Comparison of ENCODE assay signal across 19 cellular contexts in genomic region chr7:97025130-97025499, GRCh38. TPM values are rescaled to one million over a fixed set of nuclear protein-coding genes. Genes with fewer than 3 reads are reported as not detected.
DNase-seq lines count a peak whose midpoint lies in the region; ATAC-seq and TF ChIP-seq lines count a peak whose summit lies in the region.
"Had no signal": no experiment of that assay in that cellular context is flagged by ENCODE, and none has a peak within 500 bp of the region (broad histone marks: within the 10 kb centered on the region; RNA-seq: fewer than 3 reads in every experiment).

No MANE protein-coding gene starts in this region.

- H3K9ac ChIP-seq in iPS-20b (ENCODE audit: low read depth, low read length) (no peak overlapping the region), smooth muscle cell (ENCODE audit: low read depth) (no peak overlapping the region)

- H3K27ac ChIP-seq in VCaP (peak overlapping the region; percentile 66), iPS-20b (ENCODE audit: low read length) (no peak overlapping the region), smooth muscle cell (ENCODE audit: low read depth) (no peak overlapping the region)

- DNase-seq in DMS53 (lab: John Stamatoyannopoulos, UW) (peak; percentile 32), DMS53 treated with DMSO at 0.1 percent for 48 hours (lab: John Stamatoyannopoulos, UW; ENCODE audit: unreplicated experiment) (no peak), smooth muscle cell (lab: John Stamatoyannopoulos, UW; ENCODE audit: unreplicated experiment) (no peak)
- no peak for DNase-seq in stimulated activated CD4-positive, alpha-beta T cell treated with anti-CD3 and anti-CD28 coated beads, Interleukin-2, amount 100 ng/mL, for 48 hours
- DNase-seq: 8988T; activated CD4-positive, alpha-beta T cell treated with anti-CD3 and anti-CD28 coated beads for 48 hours; activated T-cell treated with anti-CD3 and anti-CD28 coated beads, Interleukin-2, amount 50 U/mL, for 4 hours; CD4-positive, alpha-beta memory T cell; cortex of kidney; GF-D8; KBM-7; mucosa of descending colon; stimulated activated CD4-positive, alpha-beta T cell treated with anti-CD3 and anti-CD28 coated beads, Interleukin-4, amount 100 ng/mL, for 1 hour had no signal

- H3K79me2 ChIP-seq in smooth muscle cell (ENCODE audit: low read depth), result no peaks in the 10 kb centered on the region

- H3K4me1 ChIP-seq in iPS-20b (ENCODE audit: insufficient read depth, low read length) (peaks cover 30% of the 10 kb centered on the region), smooth muscle cell (ENCODE audit: low read depth) (peaks cover 38% of the 10 kb centered on the region)

- no peak overlapping the region for H2AFZ ChIP-seq in smooth muscle cell (ENCODE audit: low read depth)

- ATAC-seq in HG03354 (IDR thresholded peaks at IDR 0.05; ENCODE audit: poor library complexity, severe bottlenecking, unreplicated experiment), result no peak
- no peak for ATAC-seq in GM19455 (IDR thresholded peaks at IDR 0.05; ENCODE audit: unreplicated experiment)
- ATAC-seq: mucosa of descending colon had no signal

- no peaks in the 10 kb centered on the region for H3K36me3 ChIP-seq in iPS-20b (ENCODE audit: insufficient read depth, low read depth, low read length)
- H3K36me3 ChIP-seq in smooth muscle cell (ENCODE audit: low read depth), result no peaks in the 10 kb centered on the region

- no peaks in the 10 kb centered on the region; the same call in 1 of the 2 replicates for H3K9me3 ChIP-seq in iPS-20b (ENCODE audit: insufficient read depth, low read depth, low read length)
- no peaks in the 10 kb centered on the region for H3K9me3 ChIP-seq in smooth muscle cell (replicated peaks; ENCODE audit: low read depth)
- H3K9me3 ChIP-seq: mucosa of descending colon had no signal

- TF ChIP-seq CTCF in VCaP (conservative IDR thresholded peaks at IDR 0.05) (no peak), smooth muscle cell (IDR thresholded peaks at IDR 0.05; ENCODE audit: borderline replicate concordance, insufficient read depth, poor library complexity, severe bottlenecking) (no peak)

- H3K4me3 ChIP-seq in iPS-20b (ENCODE audit: low read length), result peak overlapping the region; percentile 64
- H3K4me3 ChIP-seq in smooth muscle cell, result peak overlapping the region; percentile 64
- H3K4me3 ChIP-seq: mucosa of descending colon had no signal

- peaks cover 82% of the 10 kb centered on the region for H3K27me3 ChIP-seq in iPS-20b (ENCODE audit: insufficient read depth, low read length)
- peaks cover 52% of the 10 kb centered on the region for H3K27me3 ChIP-seq in smooth muscle cell (ENCODE audit: low read depth)

- H3F3A ChIP-seq in smooth muscle cell (ENCODE audit: low read depth), result peaks cover 26% of the 10 kb centered on the region

- H3K4me2 ChIP-seq in smooth muscle cell, result peak overlapping the region; percentile 92

- H4K20me1 ChIP-seq in smooth muscle cell (ENCODE audit: low read depth), result peaks cover 4% of the 10 kb centered on the region

- 11% methylated on average over 8 of the region's 8 CpGs for WGBS in smooth muscle cell (ENCODE audit: low lambda C conversion rate)

RNA-seq across cellular contexts. Expression of gene DLX5, which starts 0.5 kb away (rescaled TPM):
- 1.2 and 3.5 TPM in 2 replicates for total RNA-seq in smooth muscle cell
- polyA plus RNA-seq in smooth muscle cell, result 4.3 and 15.0 TPM in 2 replicates
- total RNA-seq: activated T-cell treated with anti-CD3 and anti-CD28 coated beads, Interleukin-2, amount 50 U/mL, for 4 hours; CD4-positive, alpha-beta memory T cell; renal cortical epithelial cell had no signal
- polyA plus RNA-seq: CD4-positive, alpha-beta memory T cell had no signal

RNA-seq across cellular contexts. Expression of gene DLX6, which starts 19.8 kb away (rescaled TPM):
- 0.13 and 2.6 TPM in 2 replicates for total RNA-seq in smooth muscle cell
- polyA plus RNA-seq in smooth muscle cell, result 0.43 and 1.9 TPM in 2 replicates
- total RNA-seq: activated T-cell treated with anti-CD3 and anti-CD28 coated beads, Interleukin-2, amount 50 U/mL, for 4 hours; CD4-positive, alpha-beta memory T cell; renal cortical epithelial cell had no signal
- polyA plus RNA-seq: CD4-positive, alpha-beta memory T cell; fibroblast of lung had no signal
